11 cellular contexts compared by ENCODE assay signal in the genomic region with DNA sequence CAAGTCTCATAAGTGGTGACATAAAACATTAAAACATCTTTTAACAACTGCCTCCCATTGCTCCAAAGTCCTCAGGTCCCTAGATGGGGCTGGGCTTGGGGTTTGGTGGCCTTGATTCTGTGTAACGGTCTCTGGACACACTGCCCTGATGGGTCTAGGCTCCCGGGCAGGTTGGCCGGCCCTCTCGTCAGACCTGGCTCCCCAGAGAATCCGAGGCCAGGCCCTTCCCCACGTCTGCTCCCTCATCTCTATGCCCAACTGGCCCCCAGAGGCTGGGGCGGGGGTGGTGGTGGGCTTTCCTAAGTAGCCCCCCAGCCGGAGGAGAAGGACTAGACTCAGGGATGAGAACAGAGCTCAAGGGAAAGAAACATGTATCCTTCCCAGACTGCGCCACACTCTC. TPM values are rescaled to one million over a fixed set of nuclear protein-coding genes. Genes with fewer than 3 reads are reported as not detected.
"Had no signal": no experiment of that assay in that cellular context is flagged by ENCODE, and none has a peak within 500 bp of the region (broad histone marks: within the 10 kb centered on the region; RNA-seq: fewer than 3 reads in every experiment).

No MANE protein-coding gene starts in this region.

- DNase-seq: GM23248, GOT3, H7, HFFc6 had no signal

- H3K27ac ChIP-seq: GM23248, HL-60 had no signal

- H3K27ac Mint-ChIP-seq: HFFc6, IgD-negative memory B cell had no signal

- H3K4me1 ChIP-seq: HAP-1 had no signal

- H3K27me3 Mint-ChIP-seq: IgD-negative memory B cell had no signal

- H3K36me3 ChIP-seq: HAP-1 had no signal

- H3K4me3 ChIP-seq: GM23248, HAP-1 had no signal

- ATAC-seq: HCT116, HepG2 had no signal

- H3K4me3 Mint-ChIP-seq: HFFc6, IgD-negative memory B cell had no signal

- H3K9me3 ChIP-seq: HAP-1 had no signal

- H3K9me3 Mint-ChIP-seq: HFFc6, IgD-negative memory B cell had no signal

RNA-seq across cellular contexts. Expression of gene EFCAB10, which starts 31.5 kb away (rescaled TPM):
- total RNA-seq: GM23248, H4, HFFc6, HT1080 had no signal
- polyA plus RNA-seq: HepG2, IgD-negative memory B cell had no signal
